10 cellular contexts compared by ENCODE assay signal in the genomic region with DNA sequence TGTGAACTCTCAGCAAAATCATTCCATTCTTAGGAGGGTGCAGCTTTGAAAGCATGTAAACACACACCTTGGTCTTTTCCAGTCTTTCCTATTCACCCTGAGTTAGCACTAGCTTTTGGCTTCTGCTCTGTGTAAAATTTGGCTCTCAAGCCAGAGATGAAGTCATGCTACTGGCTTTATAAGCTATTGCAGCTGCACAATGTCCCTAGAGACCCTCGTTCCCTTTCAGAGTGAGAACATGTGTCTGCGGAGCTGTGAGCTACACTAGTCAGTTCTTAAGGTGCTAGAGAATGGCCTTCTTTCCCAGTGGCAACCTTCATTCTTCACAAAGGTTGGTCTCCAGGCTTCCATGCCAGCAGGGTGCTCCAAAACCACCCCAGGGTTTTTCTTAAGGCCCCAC.
DNase-seq lines count a peak whose midpoint lies in the region; TF ChIP-seq lines count a peak whose summit lies in the region.
"Had no signal": no experiment of that assay in that cellular context is flagged by ENCODE, and none has a peak within 500 bp of the region (broad histone marks: within the 10 kb centered on the region; RNA-seq: fewer than 3 reads in every experiment).

No MANE protein-coding gene starts in this region.

- no peak for TF ChIP-seq POLR2A in esophagus squamous epithelium (IDR thresholded peaks at IDR 0.05)

- H3K36me3 ChIP-seq in adipocyte (ENCODE audit: control insufficient read depth, insufficient read depth, low read length, severe bottlenecking), result no peaks in the 10 kb centered on the region
- no peaks in the 10 kb centered on the region for H3K36me3 ChIP-seq in hepatocyte (replicated peaks; ENCODE audit: insufficient read depth, low read depth)
- no peaks in the 10 kb centered on the region for H3K36me3 ChIP-seq in esophagus squamous epithelium
- H3K36me3 ChIP-seq: right lobe of liver had no signal

- H3K4me1 ChIP-seq in adipocyte (ENCODE audit: control insufficient read depth, insufficient read depth, low read length) (peaks cover 33% of the 10 kb centered on the region), hepatocyte (ENCODE audit: insufficient read depth) (peaks cover 3% of the 10 kb centered on the region), esophagus squamous epithelium (peaks cover 0 to 10% (median 4%) of the 10 kb centered on the region in 3 donors)
- H3K4me1 ChIP-seq: right lobe of liver had no signal

- H3K36me3 Mint-ChIP-seq in Calu3 (ENCODE audit: insufficient read depth, unreplicated experiment), result no peaks in the 10 kb centered on the region

- no peaks in the 10 kb centered on the region for H3K4me1 Mint-ChIP-seq in Calu3 (ENCODE audit: low read depth, unreplicated experiment)

- peaks cover 6% of the 10 kb centered on the region for H3K9me3 Mint-ChIP-seq in Calu3 (ENCODE audit: low read depth, unreplicated experiment)

- H3K4me3 Mint-ChIP-seq in Calu3 (ENCODE audit: low read depth, unreplicated experiment), result no peak overlapping the region

- H3K79me2 ChIP-seq in hepatocyte, result no peaks in the 10 kb centered on the region

- no peaks in the 10 kb centered on the region for H3K9me2 ChIP-seq in hepatocyte (replicated peaks; ENCODE audit: insufficient read depth)

- intact Hi-C loops in esophagus squamous epithelium (cut with DNase I) (no loop called here), Calu3 (cut with micrococcal nuclease; ENCODE audit: unreplicated experiment) (no loop called here)

- H3K27me3 ChIP-seq in adipocyte (replicated peaks; ENCODE audit: control insufficient read depth, insufficient read depth, low read length) (no peaks in the 10 kb centered on the region), hepatocyte (no peaks in the 10 kb centered on the region), esophagus squamous epithelium (no peaks in the 10 kb centered on the region)
- H3K27me3 ChIP-seq: right lobe of liver had no signal

- no peak overlapping the region for H3K4me3 ChIP-seq in adipocyte (ENCODE audit: low read length)
- no peak overlapping the region for H3K4me3 ChIP-seq in hepatocyte
- no peak overlapping the region for H3K4me3 ChIP-seq in esophagus squamous epithelium
- H3K4me3 ChIP-seq: right lobe of liver had no signal

- no peak overlapping the region for H3K27ac Mint-ChIP-seq in Calu3 (ENCODE audit: unreplicated experiment)

- H3K27ac ChIP-seq in hepatocyte, result no peak overlapping the region
- H3K27ac ChIP-seq in esophagus squamous epithelium, result no peak overlapping the region
- H3K27ac ChIP-seq: right lobe of liver had no signal

- H4K20me1 ChIP-seq in hepatocyte (ENCODE audit: insufficient read depth, poor library complexity, severe bottlenecking), result no peaks in the 10 kb centered on the region

- BruUV-seq in Calu3 (replicated peaks; lab: Mats Ljungman, UMichigan), result no TSS peak

- DNase-seq in NCI-H82 (lab: John Stamatoyannopoulos, UW), result peak; percentile 1
- no peak for DNase-seq in NCI-H82 treated with DMSO at 0.1 percent for 48 hours (lab: John Stamatoyannopoulos, UW; ENCODE audit: unreplicated experiment)
- peak; percentile 11 for DNase-seq in adipocyte (ENCODE audit: low read depth)
- peak; percentile 27 for DNase-seq in hepatocyte (ENCODE audit: low spot score)
- DNase-seq in esophagus squamous epithelium (lab: John Stamatoyannopoulos, UW), result no peak
- no peak for DNase-seq in NCI-H2081 treated with DMSO at 0.1 percent for 48 hours (lab: John Stamatoyannopoulos, UW)
- no peak for DNase-seq in Calu3
- no peak for DNase-seq in EL
- DNase-seq: central memory CD4-positive, alpha-beta T cell; right lobe of liver had no signal

- no peak overlapping the region for H3K4me2 ChIP-seq in hepatocyte

- H3K27me3 Mint-ChIP-seq in Calu3 (ENCODE audit: unreplicated experiment), result peaks cover 21% of the 10 kb centered on the region

- H3K9ac ChIP-seq in adipocyte (ENCODE audit: low read length), result no peak overlapping the region

- H3K9me3 ChIP-seq in adipocyte (ENCODE audit: control insufficient read depth, low read length) (peaks cover 18% of the 10 kb centered on the region), hepatocyte (ENCODE audit: low read depth) (no peaks in the 10 kb centered on the region), esophagus squamous epithelium (peaks cover 0 to 5% (median 0%) of the 10 kb centered on the region in 3 donors)
- H3K9me3 ChIP-seq: right lobe of liver had no signal

- 47% methylated on average over 2 of the region's 2 CpGs for WGBS in hepatocyte (ENCODE audit: low lambda C conversion rate, missing lambda C conversion rate)
- 24 to 28% methylated on average over 2 of the region's 2 CpGs for WGBS in esophagus squamous epithelium, 2 donors

- TF ChIP-seq CTCF in hepatocyte (IDR thresholded peaks at IDR 0.05; ENCODE audit: poor library complexity), result no peak
- no peak for TF ChIP-seq CTCF in esophagus squamous epithelium (IDR thresholded peaks at IDR 0.05)
- no peak for TF ChIP-seq CTCF in Calu3 (IDR thresholded peaks at IDR 0.05; ENCODE audit: unreplicated experiment)

- no peak overlapping the region for H2AFZ ChIP-seq in hepatocyte

- CTCF ChIA-PET in Calu3 (lab: Charles Lee), result no interaction called here

Comparison
In these comparisons a context has a peak if more than half of its experiments do, and no peak if none do; other contexts are left out.
1. DNase-seq: peak in NCI-H82 (single experiment), adipocyte (single experiment) and hepatocyte (single experiment); none in NCI-H82 treated with DMSO at 0.1 percent for 48 hours (single experiment), esophagus squamous epithelium (single experiment), NCI-H2081 treated with DMSO at 0.1 percent for 48 hours (single experiment), Calu3 (single experiment) and EL (single experiment).